ENCODE assay signal across 23 cellular contexts in genomic region chr1:42975561-42976225, GRCh38.
"Had no signal": no experiment of that assay in that cellular context is flagged by ENCODE, and none has a peak within 500 bp of the region (broad histone marks: within the 10 kb centered on the region; RNA-seq: fewer than 3 reads in every experiment).

No MANE protein-coding gene starts in this region.

- H3K36me3 Mint-ChIP-seq: natural killer cell had no signal

- H3K9ac ChIP-seq: parathyroid adenoma had no signal

- H3K4me1 ChIP-seq: esophagus muscularis mucosa, gastrocnemius medialis, prostate gland, stomach, uterus had no signal

- H3K4me3 Mint-ChIP-seq: natural killer cell had no signal

- DNase-seq: effector memory CD4-positive, alpha-beta T cell; gastrocnemius medialis; heart right ventricle; hypothalamus; kidney glomerular epithelial cell; natural killer cell; retina; sigmoid colon; stimulated activated CD4-positive, alpha-beta T cell treated with anti-CD3 and anti-CD28 coated beads, Interleukin-2, amount 100 ng/mL, for 24 hours; stimulated activated CD4-positive, alpha-beta T cell treated with anti-CD3 and anti-CD28 coated beads, Interleukin-4, amount 100 ng/mL, for 4 hours; stimulated activated naive CD4-positive, alpha-beta T cell; stomach; substantia nigra; transverse colon; uterus had no signal

- H2AFZ ChIP-seq: parathyroid adenoma had no signal

- H3K27me3 ChIP-seq: esophagus muscularis mucosa, heart right ventricle, sigmoid colon, transverse colon, uterus had no signal

- H3K9me3 ChIP-seq: esophagus muscularis mucosa, gastrocnemius medialis, heart right ventricle, prostate gland, sigmoid colon, stomach, thoracic aorta, transverse colon, uterus had no signal

- H3K27ac Mint-ChIP-seq: natural killer cell had no signal

- H3K4me3 ChIP-seq: esophagus muscularis mucosa, gastrocnemius medialis, heart right ventricle, prostate gland, sigmoid colon, skin epidermis, stomach, thoracic aorta, transverse colon, uterus had no signal

- ATAC-seq: gastrocnemius medialis, heart right ventricle, natural killer cell had no signal

- FAIRE-seq: endometrium, islet of Langerhans had no signal

- H3K9me3 Mint-ChIP-seq: natural killer cell had no signal

- H3K27ac ChIP-seq: epithelial cell of prostate, esophagus muscularis mucosa, gastrocnemius medialis, heart right ventricle, parathyroid adenoma, prostate gland, sigmoid colon, skin epidermis, stomach, thoracic aorta, transverse colon, uterus had no signal

- H3K79me2 ChIP-seq: parathyroid adenoma had no signal

- H3K36me3 ChIP-seq: gastrocnemius medialis, heart right ventricle, prostate gland, sigmoid colon, stomach, transverse colon, uterus had no signal
